16 cellular contexts compared by ENCODE assay signal in genomic region chr12:116458492-116458891, GRCh38.
"Had no signal": no experiment of that assay in that cellular context is flagged by ENCODE, and none has a peak within 500 bp of the region (broad histone marks: within the 10 kb centered on the region; RNA-seq: fewer than 3 reads in every experiment).

No MANE protein-coding gene starts in this region.

- H3K36me3 ChIP-seq: ascending aorta, gastrocnemius medialis, tibial nerve had no signal

- H3K4me3 ChIP-seq: ascending aorta, coronary artery, gastrocnemius medialis, tibial nerve had no signal

- FAIRE-seq: endometrium, keratinocyte, urothelium cell line had no signal

- DNase-seq: activated CD4-positive, alpha-beta T cell treated with anti-CD3 and anti-CD28 coated beads, Interleukin-2, amount 10 ng/mL, durations not matched to agents 7 days and 5 days; activated CD8-positive, alpha-beta T cell treated with anti-CD3 and anti-CD28 coated beads, Interleukin-2, amount 10 ng/mL, durations not matched to agents 7 days and 5 days; activated naive CD4-positive, alpha-beta T cell treated with Interleukin-2 at 50 U/mL for 16 hours; activated T-cell treated with anti-CD3 and anti-CD28 coated beads, Interleukin-2, amount 50 U/mL, for 24 hours; gastrocnemius medialis; head of caudate nucleus; occipital lobe; stimulated activated naive CD8-positive, alpha-beta T cell treated with anti-CD3 and anti-CD28 coated beads, Interleukin-15, Interleukin-2, amounts not matched to agents 100 U/mL and 50 U/mL, for 24 hours; substantia nigra had no signal

- H3K27ac ChIP-seq: ascending aorta, coronary artery, gastrocnemius medialis, tibial nerve had no signal

- H3K9me3 ChIP-seq: ascending aorta, gastrocnemius medialis, tibial nerve had no signal

- H3K27me3 ChIP-seq: ascending aorta, tibial nerve had no signal

- ATAC-seq: activated CD8-positive, alpha-beta T cell treated with anti-CD3 and anti-CD28 coated beads, Interleukin-2, amount 10 ng/mL, durations not matched to agents 7 days and 5 days; gastrocnemius medialis; left lobe of liver; stimulated activated naive CD8-positive, alpha-beta T cell treated with anti-CD3 and anti-CD28 coated beads, Interleukin-15, Interleukin-2, amounts not matched to agents 100 U/mL and 50 U/mL, for 24 hours had no signal
